In genomic region chr21:44601091-44601490, GRCh38 we compare ENCODE assay signal across 17 cellular contexts. TPM values are rescaled to one million over a fixed set of nuclear protein-coding genes. Genes with fewer than 3 reads are reported as not detected.
"Had no signal": no experiment of that assay in that cellular context is flagged by ENCODE, and none has a peak within 500 bp of the region (broad histone marks: within the 10 kb centered on the region; RNA-seq: fewer than 3 reads in every experiment).

No MANE protein-coding gene starts in this region.

RNA-seq across cellular contexts. Expression of gene KRTAP10-7, which starts 0.7 kb away (rescaled TPM):
- total RNA-seq: activated B cell treated with CpG ODN at 0.5 μM for 24 hours; activated CD4-positive, alpha-beta T cell treated with anti-CD3 and anti-CD28 coated beads for 36 hours; activated naive CD4-positive, alpha-beta T cell treated with anti-CD3 and anti-CD28 coated beads, Interleukin-2, amount 50 U/mL, for 72 hours; activated T-helper 17 cell treated with anti-CD3 and anti-CD28 coated beads, Interleukin-2, amount 50 U/mL, for 72 hours; aorta; cardiac septum; dermis blood vessel endothelial cell; kidney; lung microvascular endothelial cell; naive thymus-derived CD8-positive, alpha-beta T cell; osteoblast; prostate gland; temporal lobe; transverse colon; vagina had no signal
- polyA plus RNA-seq: adipose tissue; aorta; esophagus; naive thymus-derived CD8-positive, alpha-beta T cell had no signal

RNA-seq across cellular contexts. Expression of gene KRTAP10-6, which starts 8.8 kb away (rescaled TPM):
- total RNA-seq: activated B cell treated with CpG ODN at 0.5 μM for 24 hours; activated CD4-positive, alpha-beta T cell treated with anti-CD3 and anti-CD28 coated beads for 36 hours; activated naive CD4-positive, alpha-beta T cell treated with anti-CD3 and anti-CD28 coated beads, Interleukin-2, amount 50 U/mL, for 72 hours; activated T-helper 17 cell treated with anti-CD3 and anti-CD28 coated beads, Interleukin-2, amount 50 U/mL, for 72 hours; aorta; cardiac septum; dermis blood vessel endothelial cell; kidney; lung microvascular endothelial cell; naive thymus-derived CD8-positive, alpha-beta T cell; osteoblast; prostate gland; temporal lobe; transverse colon; vagina had no signal
- polyA plus RNA-seq: adipose tissue; aorta; esophagus; naive thymus-derived CD8-positive, alpha-beta T cell had no signal

RNA-seq across cellular contexts. Expression of gene KRTAP10-8, which starts 10.8 kb away (rescaled TPM):
- total RNA-seq: activated B cell treated with CpG ODN at 0.5 μM for 24 hours; activated CD4-positive, alpha-beta T cell treated with anti-CD3 and anti-CD28 coated beads for 36 hours; activated naive CD4-positive, alpha-beta T cell treated with anti-CD3 and anti-CD28 coated beads, Interleukin-2, amount 50 U/mL, for 72 hours; activated T-helper 17 cell treated with anti-CD3 and anti-CD28 coated beads, Interleukin-2, amount 50 U/mL, for 72 hours; aorta; cardiac septum; dermis blood vessel endothelial cell; kidney; lung microvascular endothelial cell; naive thymus-derived CD8-positive, alpha-beta T cell; osteoblast; prostate gland; temporal lobe; transverse colon; vagina had no signal
- polyA plus RNA-seq: adipose tissue; aorta; esophagus; naive thymus-derived CD8-positive, alpha-beta T cell had no signal

RNA-seq across cellular contexts. Expression of gene KRTAP10-5, which starts 20.7 kb away (rescaled TPM):
- total RNA-seq: activated B cell treated with CpG ODN at 0.5 μM for 24 hours; activated CD4-positive, alpha-beta T cell treated with anti-CD3 and anti-CD28 coated beads for 36 hours; activated naive CD4-positive, alpha-beta T cell treated with anti-CD3 and anti-CD28 coated beads, Interleukin-2, amount 50 U/mL, for 72 hours; activated T-helper 17 cell treated with anti-CD3 and anti-CD28 coated beads, Interleukin-2, amount 50 U/mL, for 72 hours; aorta; cardiac septum; dermis blood vessel endothelial cell; kidney; lung microvascular endothelial cell; naive thymus-derived CD8-positive, alpha-beta T cell; osteoblast; prostate gland; temporal lobe; transverse colon; vagina had no signal
- polyA plus RNA-seq: adipose tissue; aorta; esophagus; naive thymus-derived CD8-positive, alpha-beta T cell had no signal

RNA-seq across cellular contexts. Expression of gene KRTAP10-9, which starts 25.8 kb away (rescaled TPM):
- total RNA-seq: activated B cell treated with CpG ODN at 0.5 μM for 24 hours; activated CD4-positive, alpha-beta T cell treated with anti-CD3 and anti-CD28 coated beads for 36 hours; activated naive CD4-positive, alpha-beta T cell treated with anti-CD3 and anti-CD28 coated beads, Interleukin-2, amount 50 U/mL, for 72 hours; activated T-helper 17 cell treated with anti-CD3 and anti-CD28 coated beads, Interleukin-2, amount 50 U/mL, for 72 hours; aorta; cardiac septum; dermis blood vessel endothelial cell; kidney; lung microvascular endothelial cell; naive thymus-derived CD8-positive, alpha-beta T cell; osteoblast; prostate gland; temporal lobe; transverse colon; vagina had no signal
- polyA plus RNA-seq: adipose tissue; aorta; esophagus; naive thymus-derived CD8-positive, alpha-beta T cell had no signal
